Comparison of ENCODE assay signal across 22 cellular contexts in the genomic region with DNA sequence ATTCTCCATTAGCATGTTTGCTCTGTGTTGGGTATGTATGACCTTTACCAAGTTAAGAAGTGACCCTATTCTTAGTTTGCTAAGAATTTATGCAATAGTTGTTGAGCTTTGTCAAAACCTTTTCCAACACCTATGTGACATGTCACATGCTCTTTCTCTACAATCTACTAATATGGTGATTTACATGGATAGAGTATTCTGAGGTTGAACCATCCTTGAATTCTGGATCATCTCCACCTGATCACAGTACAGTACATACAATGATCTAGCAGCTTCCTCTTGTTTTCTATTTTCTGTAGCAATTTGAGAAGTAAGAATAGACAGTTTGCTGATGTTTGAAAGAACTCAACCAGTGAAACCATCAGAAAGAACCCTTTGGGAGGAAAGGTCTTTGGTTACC.
A peak's percentile ranks its signal among the peaks of the same experiment; 100 is the strongest.
DNase-seq lines count a peak whose midpoint lies in the region; ATAC-seq and TF ChIP-seq lines count a peak whose summit lies in the region.
"Had no signal": no experiment of that assay in that cellular context is flagged by ENCODE, and none has a peak within 500 bp of the region (broad histone marks: within the 10 kb centered on the region; RNA-seq: fewer than 3 reads in every experiment).

No MANE protein-coding gene starts in this region.

- H3K4me1 Mint-ChIP-seq in activated T-cell treated with anti-CD3 and anti-CD28 coated beads, Interleukin-2, amount 50 U/mL, for 72 hours (ENCODE audit: low read depth), result peaks cover 46% of the 10 kb centered on the region
- H3K4me1 Mint-ChIP-seq in activated T-cell treated with anti-CD3 and anti-CD28 coated beads, Interleukin-2, amount 50 U/mL, for 4 hours (ENCODE audit: low read depth), result peaks cover 48% of the 10 kb centered on the region
- peaks cover 40% of the 10 kb centered on the region for H3K4me1 Mint-ChIP-seq in activated naive CD8-positive, alpha-beta T cell treated with anti-CD3 and anti-CD28 coated beads for 36 hours
- H3K4me1 Mint-ChIP-seq in naive thymus-derived CD4-positive, alpha-beta T cell, result peaks cover 26 to 71% (median 53%) of the 10 kb centered on the region in 7 donors
- H3K4me1 Mint-ChIP-seq: neural progenitor cell had no signal

- H3K9ac ChIP-seq in HUES64 (ENCODE audit: low read depth, low read length), result no peak overlapping the region
- no peak overlapping the region for H3K9ac ChIP-seq in smooth muscle cell (ENCODE audit: low read depth)
- H3K9ac ChIP-seq: neural progenitor cell had no signal

- no peak for ATAC-seq in activated T-cell treated with anti-CD3 and anti-CD28 coated beads, Interleukin-2, amount 50 U/mL, for 72 hours (replicated peaks in 1 of 2)
- ATAC-seq in activated T-cell treated with anti-CD3 and anti-CD28 coated beads, Interleukin-2, amount 50 U/mL, for 4 hours, result no peak
- no peak for ATAC-seq in naive thymus-derived CD4-positive, alpha-beta T cell
- ATAC-seq in GM18868 (IDR thresholded peaks at IDR 0.05; ENCODE audit: unreplicated experiment), result no peak
- ATAC-seq: left lobe of liver had no signal

- POLR2A ChIA-PET in naive thymus-derived CD4-positive, alpha-beta T cell (lab: Charles Lee), result interaction anchor here (0.7 kb wide), 1 partner anchor 83 kb away, joined by 3 read pairs; no protein-coding TSS in a partner anchor

- no peaks in the 10 kb centered on the region for H3F3A ChIP-seq in smooth muscle cell (ENCODE audit: low read depth)

- H3K4me3 ChIP-seq in HUES64 (ENCODE audit: low read length) (no peak overlapping the region), smooth muscle cell (no peak overlapping the region)
- H3K4me3 ChIP-seq in naive thymus-derived CD4-positive, alpha-beta T cell (ENCODE audit: low read length), result peak overlapping the region; percentile 14
- H3K4me3 ChIP-seq: colonic mucosa, neural progenitor cell, prostate gland, tibial artery had no signal

- DNase-seq in activated T-cell treated with anti-CD3 and anti-CD28 coated beads, Interleukin-2, amount 50 U/mL, for 72 hours, result no peak
- DNase-seq in activated T-cell treated with anti-CD3 and anti-CD28 coated beads, Interleukin-2, amount 50 U/mL, for 4 hours, result no peak
- DNase-seq in activated naive CD8-positive, alpha-beta T cell treated with anti-CD3 and anti-CD28 coated beads for 36 hours, result no peak
- no peak for DNase-seq in naive thymus-derived CD4-positive, alpha-beta T cell
- DNase-seq in smooth muscle cell (lab: John Stamatoyannopoulos, UW; ENCODE audit: unreplicated experiment) (no peak), NCI-H187 (lab: John Stamatoyannopoulos, UW) (no peak)
- DNase-seq: colonic mucosa; DND-41; H9; head of caudate nucleus; Kasumi-1; NCI-H1105; NCI-H2081 treated with DMSO at 0.1 percent for 48 hours; NCI-H510A; stimulated activated CD4-positive, alpha-beta T cell treated with anti-CD3 and anti-CD28 coated beads, Interleukin-2, amount 100 ng/mL, for 24 hours; tibial artery had no signal

- H3K27me3 ChIP-seq in HUES64 (ENCODE audit: insufficient read depth, low read length) (no peaks in the 10 kb centered on the region), smooth muscle cell (ENCODE audit: low read depth) (no peaks in the 10 kb centered on the region)
- no peaks in the 10 kb centered on the region for H3K27me3 ChIP-seq in naive thymus-derived CD4-positive, alpha-beta T cell (ENCODE audit: control insufficient read depth in 2 of 2, insufficient read depth in 2 of 2, low read length in 2 of 2)
- H3K27me3 ChIP-seq: colonic mucosa, neural progenitor cell, tibial artery had no signal

- peaks cover 5% of the 10 kb centered on the region; the same call in 1 of the 2 replicates for H3K36me3 ChIP-seq in HUES64 (ENCODE audit: insufficient read depth, low read length)
- H3K36me3 ChIP-seq in naive thymus-derived CD4-positive, alpha-beta T cell (ENCODE audit: control insufficient read depth in 2 of 3, insufficient read depth in 3 of 3, low read length in 3 of 3), result no peaks in the 10 kb centered on the region
- no peaks in the 10 kb centered on the region for H3K36me3 ChIP-seq in smooth muscle cell (ENCODE audit: low read depth)
- H3K36me3 ChIP-seq: colonic mucosa, neural progenitor cell, prostate gland, tibial artery had no signal

- H3K27ac ChIP-seq in HUES64 (ENCODE audit: low read depth, low read length), result peak overlapping the region; percentile 9; the same call in 1 of the 2 replicates
- no peak overlapping the region for H3K27ac ChIP-seq in naive thymus-derived CD4-positive, alpha-beta T cell (ENCODE audit: low read depth, low read length)
- H3K27ac ChIP-seq in smooth muscle cell (ENCODE audit: low read depth), result no peak overlapping the region
- H3K27ac ChIP-seq: neural progenitor cell, tibial artery had no signal

- H3K79me2 ChIP-seq in smooth muscle cell (ENCODE audit: low read depth), result no peaks in the 10 kb centered on the region

- peak overlapping the region; percentile 99 for H3K27ac Mint-ChIP-seq in activated T-cell treated with anti-CD3 and anti-CD28 coated beads, Interleukin-2, amount 50 U/mL, for 72 hours
- peak overlapping the region; percentile 98 for H3K27ac Mint-ChIP-seq in activated naive CD8-positive, alpha-beta T cell treated with anti-CD3 and anti-CD28 coated beads for 36 hours
- peak overlapping the region; percentile 26 to 100 (median 98) for H3K27ac Mint-ChIP-seq in naive thymus-derived CD4-positive, alpha-beta T cell
- H3K27ac Mint-ChIP-seq: mesothelial cell of epicardium, neural progenitor cell had no signal

- no peak overlapping the region for H3K4me2 ChIP-seq in smooth muscle cell
- H3K4me2 ChIP-seq: neural progenitor cell had no signal

- no peaks in the 10 kb centered on the region for H3K27me3 Mint-ChIP-seq in activated T-cell treated with anti-CD3 and anti-CD28 coated beads, Interleukin-2, amount 50 U/mL, for 72 hours (ENCODE audit: low read depth)
- no peaks in the 10 kb centered on the region for H3K27me3 Mint-ChIP-seq in activated T-cell treated with anti-CD3 and anti-CD28 coated beads, Interleukin-2, amount 50 U/mL, for 4 hours (ENCODE audit: low read depth)
- no peaks in the 10 kb centered on the region for H3K27me3 Mint-ChIP-seq in activated naive CD8-positive, alpha-beta T cell treated with anti-CD3 and anti-CD28 coated beads for 36 hours
- H3K27me3 Mint-ChIP-seq in naive thymus-derived CD4-positive, alpha-beta T cell, result no peaks in the 10 kb centered on the region

- peaks cover 51 to 69% of the 10 kb centered on the region in 2 donors for H3K36me3 Mint-ChIP-seq in activated T-cell treated with anti-CD3 and anti-CD28 coated beads, Interleukin-2, amount 50 U/mL, for 72 hours (ENCODE audit: insufficient read depth in 2 of 2)
- peaks cover 37% of the 10 kb centered on the region for H3K36me3 Mint-ChIP-seq in activated T-cell treated with anti-CD3 and anti-CD28 coated beads, Interleukin-2, amount 50 U/mL, for 4 hours (ENCODE audit: insufficient read depth)
- peaks cover 75% of the 10 kb centered on the region for H3K36me3 Mint-ChIP-seq in activated naive CD8-positive, alpha-beta T cell treated with anti-CD3 and anti-CD28 coated beads for 36 hours
- peaks cover 28 to 62% (median 40%) of the 10 kb centered on the region in 5 donors for H3K36me3 Mint-ChIP-seq in naive thymus-derived CD4-positive, alpha-beta T cell

- intact Hi-C loops in naive thymus-derived CD4-positive, alpha-beta T cell (cut with micrococcal nuclease), result no loop called here

- no peaks in the 10 kb centered on the region for H4K20me1 ChIP-seq in smooth muscle cell (ENCODE audit: low read depth)

- H3K4me1 ChIP-seq in HUES64 (ENCODE audit: insufficient read depth, low read length) (no peaks in the 10 kb centered on the region), smooth muscle cell (ENCODE audit: low read depth) (no peaks in the 10 kb centered on the region)
- H3K4me1 ChIP-seq in naive thymus-derived CD4-positive, alpha-beta T cell (ENCODE audit: control insufficient read depth in 2 of 2, insufficient read depth in 2 of 2, low read length in 2 of 2), result peaks cover 36 to 40% of the 10 kb centered on the region in 2 donors
- H3K4me1 ChIP-seq: neural progenitor cell, tibial artery had no signal

- H3K4me3 Mint-ChIP-seq in activated T-cell treated with anti-CD3 and anti-CD28 coated beads, Interleukin-2, amount 50 U/mL, for 72 hours, result no peak overlapping the region
- H3K4me3 Mint-ChIP-seq in activated T-cell treated with anti-CD3 and anti-CD28 coated beads, Interleukin-2, amount 50 U/mL, for 4 hours, result no peak overlapping the region
- no peak overlapping the region for H3K4me3 Mint-ChIP-seq in activated naive CD8-positive, alpha-beta T cell treated with anti-CD3 and anti-CD28 coated beads for 36 hours
- peak overlapping the region in 4 of 10 donors; percentile 12 to 85 (median 46) for H3K4me3 Mint-ChIP-seq in naive thymus-derived CD4-positive, alpha-beta T cell
- H3K4me3 Mint-ChIP-seq: H9, mesothelial cell of epicardium, neural progenitor cell had no signal

- TF ChIP-seq CTCF in smooth muscle cell (IDR thresholded peaks at IDR 0.05; ENCODE audit: borderline replicate concordance, insufficient read depth, poor library complexity, severe bottlenecking), result no peak

- CTCF ChIA-PET in naive thymus-derived CD4-positive, alpha-beta T cell (lab: Charles Lee), result no interaction called here

- H2AFZ ChIP-seq in smooth muscle cell (ENCODE audit: low read depth), result no peak overlapping the region
- H2AFZ ChIP-seq: neural progenitor cell had no signal

- H3K9me3 ChIP-seq in HUES64 (ENCODE audit: insufficient read depth, low read depth, low read length) (peaks cover 25% of the 10 kb centered on the region), smooth muscle cell (replicated peaks; ENCODE audit: low read depth) (peaks cover 6% of the 10 kb centered on the region)
- H3K9me3 ChIP-seq in naive thymus-derived CD4-positive, alpha-beta T cell (ENCODE audit: control insufficient read depth in 2 of 3, low read length in 3 of 3), result peaks cover 0 to 40% (median 9%) of the 10 kb centered on the region in 3 experiments
- H3K9me3 ChIP-seq: colonic mucosa, prostate gland had no signal

- peaks cover 14 to 37% of the 10 kb centered on the region in 2 donors for H3K9me3 Mint-ChIP-seq in activated T-cell treated with anti-CD3 and anti-CD28 coated beads, Interleukin-2, amount 50 U/mL, for 72 hours
- peaks cover 35% of the 10 kb centered on the region for H3K9me3 Mint-ChIP-seq in activated T-cell treated with anti-CD3 and anti-CD28 coated beads, Interleukin-2, amount 50 U/mL, for 4 hours
- H3K9me3 Mint-ChIP-seq in activated naive CD8-positive, alpha-beta T cell treated with anti-CD3 and anti-CD28 coated beads for 36 hours, result peaks cover 35% of the 10 kb centered on the region
- H3K9me3 Mint-ChIP-seq in naive thymus-derived CD4-positive, alpha-beta T cell, result peaks cover 3 to 65% (median 38%) of the 10 kb centered on the region in 11 donors
